In genomic region chr6:33417127-33417902, GRCh38 we compare ENCODE assay signal across 6 cellular contexts. TPM values are rescaled to one million over a fixed set of nuclear protein-coding genes. Genes with fewer than 3 reads are reported as not detected.
DNase-seq lines count a peak whose midpoint lies in the region; TF ChIP-seq lines count a peak whose summit lies in the region.

No MANE protein-coding gene starts in this region.

- WGBS in thyroid gland, 2 donors = 3 to 4% methylated on average over 13 to 25 of the region's 25 CpGs

- peaks cover 12% of the 10 kb centered on the region for H3K4me1 ChIP-seq in ES-I3 (ENCODE audit: insufficient read depth, low read length)
- H3K4me1 ChIP-seq in left ventricle myocardium inferior = peaks cover 67% of the 10 kb centered on the region
- peaks cover 13 to 48% of the 10 kb centered on the region in 2 donors for H3K4me1 ChIP-seq in thyroid gland

- TF ChIP-seq CTCF in left ventricle myocardium inferior (IDR thresholded peaks at IDR 0.05; ENCODE audit: borderline replicate concordance) = no peak
- no peak for TF ChIP-seq CTCF in thyroid gland (IDR thresholded peaks at IDR 0.05)

- no peak for TF ChIP-seq POLR2A in thyroid gland (IDR thresholded peaks at IDR 0.05)

- intact Hi-C loops in left ventricle myocardium inferior (cut with micrococcal nuclease) = no loop called here
- intact Hi-C loops in thyroid gland (cut with DNase I) = no loop called here
- intact Hi-C loops in posterior vena cava (cut with DNase I) = no loop called here

- DNase-seq in RPMI7951 (ENCODE audit: low read depth) (peak; percentile 81), left ventricle myocardium inferior (no peak), thyroid gland (peak in 1 of 2 donors; percentile 16), NCI-H82 treated with DMSO at 0.1 percent for 48 hours (lab: John Stamatoyannopoulos, UW; ENCODE audit: unreplicated experiment) (no peak), posterior vena cava (ENCODE audit: low spot score) (no peak)

- H3K27me3 ChIP-seq in left ventricle myocardium inferior (ENCODE audit: low read depth) = no peaks in the 10 kb centered on the region
- no peaks in the 10 kb centered on the region for H3K27me3 ChIP-seq in thyroid gland

- H3K36me3 ChIP-seq in ES-I3 (ENCODE audit: insufficient read depth, low read length) (peaks cover 12% of the 10 kb centered on the region; the same call in 1 of the 2 replicates), left ventricle myocardium inferior (peaks cover 43% of the 10 kb centered on the region), thyroid gland (peaks cover 31 to 32% of the 10 kb centered on the region in 2 donors)

- H3K27ac ChIP-seq in left ventricle myocardium inferior (replicated peaks) (peak overlapping the region; percentile 97), thyroid gland (peak overlapping the region; percentile 71 to 98 (median 84))

- H3K4me3 ChIP-seq in left ventricle myocardium inferior (peak overlapping the region; percentile 86), thyroid gland (replicated peaks in 1 of 3) (peak overlapping the region; percentile 39 to 68 (median 66))

- H3K9me3 ChIP-seq in ES-I3 (ENCODE audit: control insufficient read depth, insufficient read depth, low read length) (no peaks in the 10 kb centered on the region), left ventricle myocardium inferior (replicated peaks) (no peaks in the 10 kb centered on the region), thyroid gland (no peaks in the 10 kb centered on the region)

- peak overlapping the region; percentile 88 for H3K9ac ChIP-seq in ES-I3 (ENCODE audit: low read depth, low read length)

RNA-seq across cellular contexts. Expression of gene CUTA, which starts 0.6 kb away (rescaled TPM):
- 250 and 282 TPM in 2 replicates for total RNA-seq in RPMI7951 (2014; rRNA removed; shearing (Covaris generic))
- total RNA-seq in left ventricle myocardium inferior = 107 TPM
- total RNA-seq in thyroid gland = 100 to 1,000 TPM; 165 to 296 (median 257) TPM
- 100 to 1,000 TPM; 107 to 110 TPM for total RNA-seq in posterior vena cava

RNA-seq across cellular contexts. Expression of gene SYNGAP1, which starts 2.5 kb away (rescaled TPM):
- 1.4 and 2.4 TPM in 2 replicates for total RNA-seq in RPMI7951 (2014; rRNA removed; shearing (Covaris generic))
- total RNA-seq in left ventricle myocardium inferior (6.5 TPM), thyroid gland (10 to 100 TPM in 3 of 4 donors, 1 to 10 TPM in 1; 10.0 to 15.3 (median 12.2) TPM), posterior vena cava (10 to 100 TPM; 15.4 to 19.3 TPM)

RNA-seq across cellular contexts. Expression of gene PHF1, which starts 6.5 kb away (rescaled TPM):
- 23.2 and 23.5 TPM in 2 replicates for total RNA-seq in RPMI7951 (2014; rRNA removed; shearing (Covaris generic))
- total RNA-seq in left ventricle myocardium inferior = 52.2 TPM
- 100 to 1,000 TPM in 1 of 4 donors, 10 to 100 TPM in 3; 75.3 to 109 (median 88.5) TPM for total RNA-seq in thyroid gland
- total RNA-seq in posterior vena cava = 10 to 100 TPM; 46.3 to 67.6 TPM

RNA-seq across cellular contexts. Expression of gene KIFC1, which starts 25.7 kb away (rescaled TPM):
- 125 and 128 TPM in 2 replicates for total RNA-seq in RPMI7951 (2014; rRNA removed; shearing (Covaris generic))
- 0.49 TPM for total RNA-seq in left ventricle myocardium inferior
- 1 to 10 TPM in 2 of 4 donors, under 1 TPM in 2; 0.13 to 4.3 (median 0.91) TPM for total RNA-seq in thyroid gland
- 1 to 10 TPM in 1 of 2 donors, under 1 TPM in 1; 0.29 to 1.0 TPM for total RNA-seq in posterior vena cava

RNA-seq across cellular contexts. Expression of gene ZBTB9, which starts 37.1 kb away (rescaled TPM):
- total RNA-seq in RPMI7951 (2014; rRNA removed; shearing (Covaris generic)) = 7.4 and 7.5 TPM in 2 replicates
- 4.9 TPM for total RNA-seq in left ventricle myocardium inferior
- 1 to 10 TPM; 4.1 to 5.9 (median 4.6) TPM for total RNA-seq in thyroid gland
- total RNA-seq in posterior vena cava = 1 to 10 TPM; 3.9 to 5.0 TPM
